39 cellular contexts compared by ENCODE assay signal in the genomic region with DNA sequence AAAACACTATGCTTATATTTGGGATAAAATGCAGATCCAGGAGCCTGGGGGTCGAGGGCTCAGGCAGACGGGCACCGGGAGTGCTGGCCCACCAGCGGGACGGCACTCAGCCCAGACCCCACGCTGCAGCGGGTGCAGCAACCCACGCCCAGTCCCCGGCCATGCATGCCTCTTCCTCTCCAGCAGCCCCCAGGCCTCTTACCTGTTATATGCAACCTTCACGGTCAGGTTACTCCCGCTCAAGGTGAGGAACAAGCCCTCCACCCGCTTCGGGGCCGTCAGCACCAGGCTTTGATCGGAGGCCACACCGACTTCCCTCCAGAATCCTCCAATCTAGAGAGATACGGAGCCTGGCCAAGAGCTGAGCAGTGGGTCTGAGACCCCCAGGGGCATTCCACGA. TPM values are rescaled to one million over a fixed set of nuclear protein-coding genes. Genes with fewer than 3 reads are reported as not detected.
"Had no signal": no experiment of that assay in that cellular context is flagged by ENCODE, and none has a peak within 500 bp of the region (broad histone marks: within the 10 kb centered on the region; RNA-seq: fewer than 3 reads in every experiment).

No MANE protein-coding gene starts in this region.

- H3K27ac ChIP-seq: brain microvascular endothelial cell, KMS-11, VCaP had no signal

- H3K4me1 Mint-ChIP-seq: activated CD8-positive, alpha-beta memory T cell treated with anti-CD3 and anti-CD28 coated beads, Interleukin-2, amount 10 ng/mL, durations not matched to agents 7 days and 5 days; activated naive CD4-positive, alpha-beta T cell treated with anti-CD3 and anti-CD28 coated beads, Interleukin-2, amount 10 ng/mL, durations not matched to agents 7 days and 5 days had no signal

- H3K36me3 Mint-ChIP-seq: activated naive CD4-positive, alpha-beta T cell treated with anti-CD3 and anti-CD28 coated beads, Interleukin-2, amount 10 ng/mL, durations not matched to agents 7 days and 5 days had no signal

- H3K36me3 ChIP-seq: brain microvascular endothelial cell, Peyer's patch had no signal

- H3K9ac ChIP-seq: KMS-11 had no signal

- H3K4me3 ChIP-seq: Peyer's patch had no signal

- H3K4me3 Mint-ChIP-seq: activated CD4-positive, alpha-beta memory T cell treated with anti-CD3 and anti-CD28 coated beads, Interleukin-2, amount 10 ng/mL, durations not matched to agents 7 days and 5 days; activated CD8-positive, alpha-beta memory T cell treated with anti-CD3 and anti-CD28 coated beads, Interleukin-2, amount 10 ng/mL, durations not matched to agents 7 days and 5 days; activated naive CD4-positive, alpha-beta T cell treated with anti-CD3 and anti-CD28 coated beads, Interleukin-2, amount 10 ng/mL, durations not matched to agents 7 days and 5 days; activated naive CD8-positive, alpha-beta T cell; activated naive CD8-positive, alpha-beta T cell treated with anti-CD3 and anti-CD28 coated beads, Interleukin-2, amount 50 U/mL, for 24 hours had no signal

- ATAC-seq: activated CD8-positive, alpha-beta memory T cell treated with anti-CD3 and anti-CD28 coated beads, Interleukin-2, amount 10 ng/mL, durations not matched to agents 7 days and 5 days; activated naive CD8-positive, alpha-beta T cell treated with anti-CD3 and anti-CD28 coated beads, Interleukin-2, amount 50 U/mL, for 24 hours; PC-3 had no signal

- DNase-seq: activated CD4-positive, alpha-beta memory T cell treated with anti-CD3 and anti-CD28 coated beads, Interleukin-2, amount 10 ng/mL, durations not matched to agents 7 days and 5 days; activated CD4-positive, alpha-beta T cell treated with anti-CD3 and anti-CD28 coated beads for 1 hour; activated CD4-positive, alpha-beta T cell treated with anti-CD3 and anti-CD28 coated beads for 48 hours; activated CD4-positive, CD25-positive, alpha-beta regulatory T cell; activated CD8-positive, alpha-beta memory T cell treated with anti-CD3 and anti-CD28 coated beads for 24 hours; activated CD8-positive, alpha-beta memory T cell treated with anti-CD3 and anti-CD28 coated beads, Interleukin-2, amount 10 ng/mL, durations not matched to agents 7 days and 5 days; activated CD8-positive, alpha-beta memory T cell treated with anti-CD3 and anti-CD28 coated beads, Interleukin-2, amount 50 U/mL, for 48 hours; activated effector memory CD4-positive, alpha-beta T cell treated with Interleukin-2 at 50 U/mL for 16 hours; activated naive CD4-positive, alpha-beta T cell treated with anti-CD3 and anti-CD28 coated beads, Interleukin-2, amount 10 ng/mL, durations not matched to agents 7 days and 5 days; activated naive CD8-positive, alpha-beta T cell treated with anti-CD3 and anti-CD28 coated beads, Interleukin-2, amount 50 U/mL, for 24 hours; activated T-cell treated with anti-CD3 and anti-CD28 coated beads, Interleukin-2, amount 50 U/mL, for 48 hours; anterior cingulate cortex; brain microvascular endothelial cell; central memory CD4-positive, alpha-beta T cell; MM.1S; MV-4-11; NCI-H1092; NCI-H1417; NCI-H146; NCI-H187; NCI-H2029 treated with DMSO at 0.1 percent for 48 hours; NCI-H2107; NCI-H2171; NCI-H510A; NCI-H526; NCI-H748 treated with DMSO at 0.1 percent for 48 hours; NK-92 treated with Interleukin-12 subunit alpha and Interleukin-12 subunit beta, amount 100 ng/mL, for 24 hours; PC-3; Peyer's patch; SIG-M5; SW 1271; T-helper 1 cell; T-helper 2 cell; T-helper 9 cell had no signal

- H3K27me3 ChIP-seq: brain microvascular endothelial cell, Peyer's patch had no signal

- H3K27ac Mint-ChIP-seq: activated CD4-positive, alpha-beta memory T cell treated with anti-CD3 and anti-CD28 coated beads, Interleukin-2, amount 10 ng/mL, durations not matched to agents 7 days and 5 days; activated CD8-positive, alpha-beta memory T cell treated with anti-CD3 and anti-CD28 coated beads, Interleukin-2, amount 10 ng/mL, durations not matched to agents 7 days and 5 days; activated naive CD4-positive, alpha-beta T cell treated with anti-CD3 and anti-CD28 coated beads, Interleukin-2, amount 10 ng/mL, durations not matched to agents 7 days and 5 days; activated naive CD8-positive, alpha-beta T cell; activated naive CD8-positive, alpha-beta T cell treated with anti-CD3 and anti-CD28 coated beads, Interleukin-2, amount 50 U/mL, for 24 hours had no signal

- H3K4me2 ChIP-seq: KMS-11 had no signal

RNA-seq across cellular contexts. Expression of a gene that starts 1.2 kb away (rescaled TPM):
- total RNA-seq: activated CD4-positive, alpha-beta memory T cell treated with anti-CD3 and anti-CD28 coated beads, Interleukin-2, amount 10 ng/mL, durations not matched to agents 7 days and 5 days; activated CD8-positive, alpha-beta memory T cell treated with anti-CD3 and anti-CD28 coated beads, Interleukin-2, amount 10 ng/mL, durations not matched to agents 7 days and 5 days; LHCN-M2; PC-3; Peyer's patch; SK-MEL-5 had no signal

RNA-seq across cellular contexts. Expression of a gene that starts 7.5 kb away (rescaled TPM):
- total RNA-seq: activated CD4-positive, alpha-beta memory T cell treated with anti-CD3 and anti-CD28 coated beads, Interleukin-2, amount 10 ng/mL, durations not matched to agents 7 days and 5 days; activated CD8-positive, alpha-beta memory T cell treated with anti-CD3 and anti-CD28 coated beads, Interleukin-2, amount 10 ng/mL, durations not matched to agents 7 days and 5 days; LHCN-M2; PC-3 had no signal

RNA-seq across cellular contexts. Expression of a gene that starts 8.5 kb away (rescaled TPM):
- total RNA-seq: activated CD8-positive, alpha-beta memory T cell treated with anti-CD3 and anti-CD28 coated beads, Interleukin-2, amount 10 ng/mL, durations not matched to agents 7 days and 5 days; LHCN-M2; PC-3; SK-MEL-5 had no signal

RNA-seq across cellular contexts. Expression of a gene that starts 14.1 kb away (rescaled TPM):
- total RNA-seq: activated CD4-positive, alpha-beta memory T cell treated with anti-CD3 and anti-CD28 coated beads, Interleukin-2, amount 10 ng/mL, durations not matched to agents 7 days and 5 days; LHCN-M2; PC-3; SK-MEL-5 had no signal
